Comparison of ENCODE assay signal across 28 cellular contexts in the genomic region with DNA sequence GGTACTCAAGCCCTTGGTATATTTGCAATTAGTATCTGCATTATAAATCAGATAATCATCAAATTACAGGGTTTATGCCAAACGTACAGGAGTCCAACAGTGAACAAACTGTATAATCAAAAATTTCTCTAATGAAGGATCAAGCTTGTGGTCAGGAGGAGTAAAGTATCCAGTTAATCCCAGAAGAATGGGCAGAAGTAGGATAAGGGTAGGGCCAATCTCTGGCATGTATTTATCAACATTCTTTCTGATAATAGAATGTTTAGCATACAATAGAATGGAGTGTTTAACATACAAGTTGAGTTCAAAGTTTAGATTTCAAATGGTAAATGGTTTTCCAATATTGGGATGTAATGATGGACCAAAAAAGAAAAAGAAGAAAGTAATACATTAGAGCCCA.
"Had no signal": no experiment of that assay in that cellular context is flagged by ENCODE, and none has a peak within 500 bp of the region (broad histone marks: within the 10 kb centered on the region; RNA-seq: fewer than 3 reads in every experiment).

No MANE protein-coding gene starts in this region.

- H3K4me3 Mint-ChIP-seq: activated CD4-positive, alpha-beta memory T cell treated with anti-CD3 and anti-CD28 coated beads for 36 hours; activated CD4-positive, alpha-beta T cell treated with anti-CD3 and anti-CD28 coated beads, Interleukin-2, amount 10 ng/mL, durations not matched to agents 7 days and 5 days; activated naive CD8-positive, alpha-beta T cell treated with anti-CD3 and anti-CD28 coated beads, Interleukin-2, amount 50 U/mL, for 24 hours; activated T-cell treated with anti-CD3 and anti-CD28 coated beads, Interleukin-2, amount 50 U/mL, for 4 hours; T-cell had no signal

- H3K27ac ChIP-seq: SK-N-MC, VCaP had no signal

- DNase-seq: activated CD4-positive, alpha-beta memory T cell treated with anti-CD3 and anti-CD28 coated beads for 36 hours; activated CD4-positive, alpha-beta T cell treated with anti-CD3 and anti-CD28 coated beads, Interleukin-2, amount 10 ng/mL, durations not matched to agents 7 days and 5 days; activated CD4-positive, CD25-positive, alpha-beta regulatory T cell; activated CD8-positive, alpha-beta memory T cell treated with anti-CD3 and anti-CD28 coated beads for 24 hours; activated effector memory CD4-positive, alpha-beta T cell treated with anti-CD3 and anti-CD28 coated beads, Interleukin-2, amount 50 U/mL, for 16 hours; activated naive CD4-positive, alpha-beta T cell treated with Interleukin-2 at 50 U/mL for 16 hours; activated naive CD8-positive, alpha-beta T cell treated with anti-CD3 and anti-CD28 coated beads, Interleukin-2, amount 50 U/mL, for 24 hours; activated T-cell treated with anti-CD3 and anti-CD28 coated beads, Interleukin-2, amount 50 U/mL, for 4 hours; central memory CD4-positive, alpha-beta T cell; MG63; MV-4-11; NCI-H1092 treated with DMSO at 0.1 percent for 48 hours; NCI-H1417 treated with DMSO at 0.1 percent for 48 hours; NCI-H1694; NCI-H2029; NCI-H2107; NCI-H2171 treated with DMSO at 0.1 percent for 48 hours; NCI-H226; NCI-H510A; NCI-H526 treated with DMSO at 0.1 percent for 48 hours; NCI-H82; OCI-M1; RPMI8226; T-cell had no signal

- H3K27me3 ChIP-seq: breast epithelium, MG63 had no signal

- H3K27me3 Mint-ChIP-seq: activated CD4-positive, alpha-beta memory T cell treated with anti-CD3 and anti-CD28 coated beads for 36 hours; activated CD4-positive, alpha-beta T cell treated with anti-CD3 and anti-CD28 coated beads, Interleukin-2, amount 10 ng/mL, durations not matched to agents 7 days and 5 days; activated naive CD8-positive, alpha-beta T cell treated with anti-CD3 and anti-CD28 coated beads, Interleukin-2, amount 50 U/mL, for 24 hours; T-cell had no signal

- H3K36me3 Mint-ChIP-seq: activated CD4-positive, alpha-beta memory T cell treated with anti-CD3 and anti-CD28 coated beads for 36 hours; activated naive CD4-positive, alpha-beta T cell treated with anti-CD3 and anti-CD28 coated beads, Interleukin-2, amount 50 U/mL, for 72 hours; T-cell had no signal

- H3K4me3 ChIP-seq: breast epithelium, MG63, SK-N-MC had no signal

- H3K9me3 ChIP-seq: breast epithelium, MG63 had no signal

- H3K36me3 ChIP-seq: breast epithelium, MG63 had no signal

- H3K4me1 ChIP-seq: breast epithelium had no signal

- H3K9me3 Mint-ChIP-seq: activated CD4-positive, alpha-beta memory T cell treated with anti-CD3 and anti-CD28 coated beads for 36 hours; activated CD4-positive, alpha-beta T cell treated with anti-CD3 and anti-CD28 coated beads, Interleukin-2, amount 10 ng/mL, durations not matched to agents 7 days and 5 days; activated naive CD4-positive, alpha-beta T cell treated with anti-CD3 and anti-CD28 coated beads, Interleukin-2, amount 50 U/mL, for 72 hours; activated naive CD8-positive, alpha-beta T cell treated with anti-CD3 and anti-CD28 coated beads, Interleukin-2, amount 50 U/mL, for 24 hours; activated T-cell treated with anti-CD3 and anti-CD28 coated beads, Interleukin-2, amount 50 U/mL, for 4 hours; T-cell had no signal

- H3K27ac Mint-ChIP-seq: activated CD4-positive, alpha-beta memory T cell treated with anti-CD3 and anti-CD28 coated beads for 36 hours; activated CD4-positive, alpha-beta T cell treated with anti-CD3 and anti-CD28 coated beads, Interleukin-2, amount 10 ng/mL, durations not matched to agents 7 days and 5 days; activated naive CD4-positive, alpha-beta T cell treated with anti-CD3 and anti-CD28 coated beads, Interleukin-2, amount 50 U/mL, for 72 hours; activated naive CD8-positive, alpha-beta T cell treated with anti-CD3 and anti-CD28 coated beads, Interleukin-2, amount 50 U/mL, for 24 hours; T-cell had no signal
